Comparison of ENCODE assay signal across 8 cellular contexts in genomic region chr20:3174442-3175263, GRCh38. TPM values are rescaled to one million over a fixed set of nuclear protein-coding genes. Genes with fewer than 3 reads are reported as not detected.
A peak's percentile ranks its signal among the peaks of the same experiment; 100 is the strongest.
DNase-seq lines count a peak whose midpoint lies in the region; ATAC-seq, FAIRE-seq and TF ChIP-seq lines count a peak whose summit lies in the region.

No MANE protein-coding gene starts in this region.

- no peak overlapping the region for H3K27ac Mint-ChIP-seq in effector memory CD8-positive, alpha-beta T cell

- TF ChIP-seq CTCF in OCI-LY1 (IDR thresholded peaks at IDR 0.05; ENCODE audit: low read length), result no peak

- H3K4me3 ChIP-seq in OCI-LY1 (ENCODE audit: low read depth, low read length, poor library complexity, severe bottlenecking) (peak overlapping the region; percentile 99), neuron (ENCODE audit: low read length) (peak overlapping the region; percentile 89)

- H3F3A ChIP-seq in OCI-LY1 (ENCODE audit: insufficient read depth, low read length), result no peaks in the 10 kb centered on the region

- H3K4me1 Mint-ChIP-seq in effector memory CD8-positive, alpha-beta T cell (ENCODE audit: low read depth in 2 of 2), result peaks cover 7% of the 10 kb centered on the region in 2 donors

- H3K4me2 ChIP-seq in OCI-LY1 (ENCODE audit: low read length), result peak overlapping the region; percentile 89

- peaks cover 12% of the 10 kb centered on the region for H3K4me1 ChIP-seq in OCI-LY1 (ENCODE audit: insufficient read depth, low read length, severe bottlenecking)
- peaks cover 21% of the 10 kb centered on the region for H3K4me1 ChIP-seq in neuron (ENCODE audit: insufficient read depth, low read length)

- ATAC-seq in effector memory CD8-positive, alpha-beta T cell (replicated peaks), result no peak
- no peak for ATAC-seq in HG02840 (IDR thresholded peaks at IDR 0.05; ENCODE audit: low FRiP score, unreplicated experiment)

- H3K27ac ChIP-seq in OCI-LY1 (ENCODE audit: low read depth, low read length, poor library complexity, severe bottlenecking), result no peak overlapping the region

- H3K79me2 ChIP-seq in OCI-LY1 (ENCODE audit: insufficient read depth, low read length), result no peaks in the 10 kb centered on the region

- TF ChIP-seq POLR2A in GM12892 (IDR thresholded peaks at IDR 0.05; ENCODE audit: low read depth, low read length), result no peak

- H2AFZ ChIP-seq in OCI-LY1 (ENCODE audit: low read length) (no peak overlapping the region), neuron (ENCODE audit: low read depth, low read length) (peak overlapping the region; percentile 97)

- H3K36me3 ChIP-seq in OCI-LY1 (ENCODE audit: insufficient read depth, low read length) (no peaks in the 10 kb centered on the region), neuron (ENCODE audit: insufficient read depth, low read length) (no peaks in the 10 kb centered on the region)

- H3K27me3 Mint-ChIP-seq in effector memory CD8-positive, alpha-beta T cell, result peaks cover 8 to 40% of the 10 kb centered on the region in 2 donors

- H3K36me3 Mint-ChIP-seq in effector memory CD8-positive, alpha-beta T cell (ENCODE audit: insufficient read depth), result peaks cover 15% of the 10 kb centered on the region

- H3K9me3 Mint-ChIP-seq in effector memory CD8-positive, alpha-beta T cell, result no peaks in the 10 kb centered on the region

- H4K20me1 ChIP-seq in OCI-LY1 (ENCODE audit: insufficient read depth, low read length), result no peaks in the 10 kb centered on the region

- FAIRE-seq in GM12892 (lab: Jason Lieb, UNC), result no peak

- H3K9me2 ChIP-seq in OCI-LY1 (ENCODE audit: low read depth, low read length), result no peaks in the 10 kb centered on the region

- H3K4me3 Mint-ChIP-seq in effector memory CD8-positive, alpha-beta T cell, result peak overlapping the region; percentile 86

- no peaks in the 10 kb centered on the region for H3K27me3 ChIP-seq in OCI-LY1 (ENCODE audit: insufficient read depth, low read length)
- H3K27me3 ChIP-seq in neuron (ENCODE audit: insufficient read depth, low read length), result no peaks in the 10 kb centered on the region

- H3K9ac ChIP-seq in OCI-LY1 (ENCODE audit: low read length), result no peak overlapping the region; the same call in 1 of the 2 replicates

- H3K9me3 ChIP-seq in OCI-LY1 (ENCODE audit: low read length) (no peaks in the 10 kb centered on the region), neuron (ENCODE audit: low read length) (no peaks in the 10 kb centered on the region)

- DNase-seq in ELR (ENCODE audit: low read depth), result peak; percentile 31
- DNase-seq in effector memory CD8-positive, alpha-beta T cell, result no peak
- no peak for DNase-seq in activated gamma-delta T cell treated with Interleukin-2 at 50 U/mL for 16 hours
- no peak for DNase-seq in GM12892 (ENCODE audit: insufficient read length)
- DNase-seq in stimulated activated CD4-positive, alpha-beta T cell treated with anti-CD3 and anti-CD28 coated beads, Interleukin-4, amount 100 ng/mL, for 1 hour, result no peak

RNA-seq across cellular contexts. Expression of gene LZTS3, which starts 1.3 kb away (rescaled TPM):
- 0.40 TPM for polyA plus RNA-seq in GM12892 (2012; ENCODE audit: missing spikeins)

RNA-seq across cellular contexts. Expression of gene FASTKD5, which starts 15.0 kb away (rescaled TPM):
- 16.0 TPM for polyA plus RNA-seq in GM12892 (2012; ENCODE audit: missing spikeins)

RNA-seq across cellular contexts. Expression of gene UBOX5, which starts 15.0 kb away (rescaled TPM):
- polyA plus RNA-seq in GM12892 (2012; ENCODE audit: missing spikeins), result 2.2 TPM

RNA-seq across cellular contexts. Expression of gene DDRGK1, which starts 29.8 kb away (rescaled TPM):
- polyA plus RNA-seq in GM12892 (2012; ENCODE audit: missing spikeins), result 19.3 TPM

RNA-seq across cellular contexts. Expression of gene ITPA, which starts 34.6 kb away (rescaled TPM):
- 55.7 TPM for polyA plus RNA-seq in GM12892 (2012; ENCODE audit: missing spikeins)
